Comparison of ENCODE assay signal across 24 cellular contexts in genomic region chr22:26372890-26373289, GRCh38. TPM values are rescaled to one million over a fixed set of nuclear protein-coding genes. Genes with fewer than 3 reads are reported as not detected.
DNase-seq lines count a peak whose midpoint lies in the region; ATAC-seq, FAIRE-seq and TF ChIP-seq lines count a peak whose summit lies in the region.
"Had no signal": no experiment of that assay in that cellular context is flagged by ENCODE, and none has a peak within 500 bp of the region (broad histone marks: within the 10 kb centered on the region; RNA-seq: fewer than 3 reads in every experiment).

No MANE protein-coding gene starts in this region.

- no peaks in the 10 kb centered on the region for H3K27me3 ChIP-seq in SJCRH30
- H3K27me3 ChIP-seq: BLaER1 had no signal

- DNase-seq in EH (ENCODE audit: low read depth) (peak; percentile 6), SJCRH30 (no peak), glutamatergic neuron (no peak), urothelium cell line (ENCODE audit: low spot score) (no peak), T1000 (lab: John Stamatoyannopoulos, UW) (no peak)
- DNase-seq: Caco-2; CD4-positive, CD25-positive, alpha-beta regulatory T cell; CD8-positive, alpha-beta T cell; DMS153; DND-41; EL; GDM1 had no signal

- H3K36me3 Mint-ChIP-seq in glutamatergic neuron (ENCODE audit: unreplicated experiment) = no peaks in the 10 kb centered on the region
- H3K36me3 Mint-ChIP-seq: CD4-positive, CD25-positive, alpha-beta regulatory T cell; CD8-positive, alpha-beta T cell had no signal

- H3K4me3 ChIP-seq in SJCRH30 = no peak overlapping the region
- H3K4me3 ChIP-seq: BLaER1, GM12878, GM23338, HAP-1 had no signal

- H3K27ac ChIP-seq in SJCRH30 = peak overlapping the region; percentile 86
- H3K27ac ChIP-seq: 22Rv1, BLaER1, C4-2B had no signal

- no peaks in the 10 kb centered on the region for H3K36me3 ChIP-seq in SJCRH30
- H3K36me3 ChIP-seq: BLaER1, HAP-1 had no signal

- peaks cover 2% of the 10 kb centered on the region for H3K27me3 Mint-ChIP-seq in glutamatergic neuron (ENCODE audit: unreplicated experiment)

- ATAC-seq in HG03457 (IDR thresholded peaks at IDR 0.05; ENCODE audit: unreplicated experiment) (no peak), GM19351 (IDR thresholded peaks at IDR 0.05; ENCODE audit: unreplicated experiment) (no peak)
- ATAC-seq: CD8-positive, alpha-beta T cell; GM12878; GM23338 had no signal

- H3K9me3 Mint-ChIP-seq in glutamatergic neuron (ENCODE audit: unreplicated experiment) = peaks cover 2% of the 10 kb centered on the region
- H3K9me3 Mint-ChIP-seq: CD8-positive, alpha-beta T cell; GM23338 had no signal

- no peak for TF ChIP-seq CTCF in glutamatergic neuron (IDR thresholded peaks at IDR 0.05; ENCODE audit: partially characterized antibody, unreplicated experiment)

- no peak overlapping the region for H3K4me3 Mint-ChIP-seq in glutamatergic neuron (ENCODE audit: unreplicated experiment)
- H3K4me3 Mint-ChIP-seq: B cell; CD4-positive, CD25-positive, alpha-beta regulatory T cell; CD8-positive, alpha-beta T cell; GM23338 had no signal

- peak overlapping the region; percentile 15 for H3K27ac Mint-ChIP-seq in glutamatergic neuron (ENCODE audit: unreplicated experiment)
- H3K27ac Mint-ChIP-seq: B cell; CD4-positive, CD25-positive, alpha-beta regulatory T cell; CD8-positive, alpha-beta T cell; GM23338 had no signal

- peaks cover 23% of the 10 kb centered on the region for H3K4me1 ChIP-seq in SJCRH30
- H3K4me1 ChIP-seq: Caco-2, HAP-1 had no signal

- H3K9me3 ChIP-seq in SJCRH30 (replicated peaks) = no peaks in the 10 kb centered on the region
- H3K9me3 ChIP-seq: BLaER1, Caco-2, HAP-1 had no signal

- peaks cover 22% of the 10 kb centered on the region for H3K4me1 Mint-ChIP-seq in glutamatergic neuron (ENCODE audit: low read depth, unreplicated experiment)

- peak; percentile 94 for FAIRE-seq in urothelium cell line (lab: Jason Lieb, UNC)
- FAIRE-seq: A204.1, GM12878, GM19239, H54 had no signal

RNA-seq across cellular contexts. Expression of gene ASPHD2, which starts 56.2 kb away (rescaled TPM):
- total RNA-seq in SJCRH30 (2014; rRNA removed; shearing (Covaris generic)) = 3.5 and 4.0 TPM in 2 replicates
- total RNA-seq in glutamatergic neuron (ENCODE audit: unreplicated experiment) = 19.0 TPM
- total RNA-seq: Caco-2 had no signal
